ENCODE assay signal across 26 cellular contexts in the genomic region with DNA sequence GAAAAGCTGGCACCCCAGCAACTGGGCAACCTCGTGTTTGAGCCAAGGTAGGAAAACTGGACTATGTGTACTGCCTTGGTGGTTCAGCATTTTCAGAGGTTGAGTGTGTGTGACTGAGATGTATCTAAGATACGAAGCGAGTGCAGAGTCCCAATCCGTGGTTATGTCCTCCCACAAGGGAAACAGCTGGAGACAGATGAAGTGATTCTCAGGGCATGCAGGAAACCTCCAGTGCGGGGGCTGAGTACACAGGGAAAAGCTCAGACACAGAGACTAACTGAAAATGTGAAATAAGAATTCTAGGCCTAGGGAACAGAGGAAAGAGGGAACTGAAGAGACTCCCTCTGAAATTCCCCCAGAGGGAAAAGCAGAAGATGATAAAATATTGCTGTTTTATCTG.
DNase-seq lines count a peak whose midpoint lies in the region; ATAC-seq and TF ChIP-seq lines count a peak whose summit lies in the region.
"Had no signal": no experiment of that assay in that cellular context is flagged by ENCODE, and none has a peak within 500 bp of the region (broad histone marks: within the 10 kb centered on the region; RNA-seq: fewer than 3 reads in every experiment).

No MANE protein-coding gene starts in this region.

- H3K9ac ChIP-seq in Karpas-422 (ENCODE audit: low read length) = no peak overlapping the region

- no peaks in the 10 kb centered on the region for H4K20me1 ChIP-seq in Karpas-422 (ENCODE audit: insufficient read depth, low read depth, low read length)

- H3K4me1 ChIP-seq in testis (peaks cover 10% of the 10 kb centered on the region), Karpas-422 (ENCODE audit: low read length) (no peaks in the 10 kb centered on the region)
- H3K4me1 ChIP-seq: Caco-2, HAP-1 had no signal

- TF ChIP-seq CTCF in fibroblast of mammary gland (conservative IDR thresholded peaks at IDR 0.05; ENCODE audit: control insufficient read depth, insufficient read depth, low read depth, low read length) = no peak
- TF ChIP-seq CTCF in testis (IDR thresholded peaks at IDR 0.05) = no peak

- H2AFZ ChIP-seq in Karpas-422 (ENCODE audit: low read length) = no peak overlapping the region

- no peak for TF ChIP-seq POLR2A in testis (IDR thresholded peaks at IDR 0.05)

- ATAC-seq in HG02763 (IDR thresholded peaks at IDR 0.05; ENCODE audit: unreplicated experiment) = no peak
- no peak for ATAC-seq in activated CD8-positive, alpha-beta memory T cell treated with anti-CD3 and anti-CD28 coated beads, Interleukin-2, amount 10 ng/mL, durations not matched to agents 7 days and 5 days
- ATAC-seq: activated naive CD4-positive, alpha-beta T cell treated with anti-CD3 and anti-CD28 coated beads, Interleukin-2, amount 50 U/mL, for 72 hours; stimulated activated naive CD8-positive, alpha-beta T cell treated with anti-CD3 and anti-CD28 coated beads, Interleukin-15, amount 100 ng/mL, for 72 hours had no signal

- no peaks in the 10 kb centered on the region for H3K4me1 Mint-ChIP-seq in activated CD8-positive, alpha-beta memory T cell treated with anti-CD3 and anti-CD28 coated beads, Interleukin-2, amount 10 ng/mL, durations not matched to agents 7 days and 5 days
- H3K4me1 Mint-ChIP-seq: stimulated activated naive CD8-positive, alpha-beta T cell treated with anti-CD3 and anti-CD28 coated beads, Interleukin-15, amount 100 ng/mL, for 72 hours had no signal

- WGBS in testis, 2 donors = 16 to 32% methylated on average over 5 of the region's 5 CpGs

- H3K9me3 Mint-ChIP-seq in activated CD8-positive, alpha-beta memory T cell treated with anti-CD3 and anti-CD28 coated beads, Interleukin-2, amount 10 ng/mL, durations not matched to agents 7 days and 5 days (ENCODE audit: low read depth) = no peaks in the 10 kb centered on the region
- H3K9me3 Mint-ChIP-seq: stimulated activated naive CD8-positive, alpha-beta T cell treated with anti-CD3 and anti-CD28 coated beads, Interleukin-15, amount 100 ng/mL, for 72 hours; T-helper 1 cell treated with Interleukin-12 subunit alpha and Interleukin-12 subunit beta and Interleukin-4 antibody, amounts not matched to agents 30 μg/mL and 1 μg/mL, for 36 hours had no signal

- H3K4me3 ChIP-seq in fibroblast of mammary gland (ENCODE audit: control insufficient read depth, low read depth, low read length) (no peak overlapping the region), testis (no peak overlapping the region), Karpas-422 (ENCODE audit: low read length) (no peak overlapping the region)
- H3K4me3 ChIP-seq: HAP-1 had no signal

- no peak overlapping the region for H3K4me3 Mint-ChIP-seq in activated CD8-positive, alpha-beta memory T cell treated with anti-CD3 and anti-CD28 coated beads, Interleukin-2, amount 10 ng/mL, durations not matched to agents 7 days and 5 days
- H3K4me3 Mint-ChIP-seq: stimulated activated naive CD8-positive, alpha-beta T cell treated with anti-CD3 and anti-CD28 coated beads, Interleukin-15, amount 100 ng/mL, for 72 hours; T-helper 1 cell treated with Interleukin-12 subunit alpha and Interleukin-12 subunit beta and Interleukin-4 antibody, amounts not matched to agents 30 μg/mL and 1 μg/mL, for 36 hours had no signal

- H3K27me3 ChIP-seq in testis (no peaks in the 10 kb centered on the region), Karpas-422 (ENCODE audit: low read length) (no peaks in the 10 kb centered on the region)
- H3K27me3 ChIP-seq: neutrophil had no signal

- no peak overlapping the region for H3K27ac Mint-ChIP-seq in activated CD8-positive, alpha-beta memory T cell treated with anti-CD3 and anti-CD28 coated beads, Interleukin-2, amount 10 ng/mL, durations not matched to agents 7 days and 5 days
- H3K27ac Mint-ChIP-seq: stimulated activated naive CD8-positive, alpha-beta T cell treated with anti-CD3 and anti-CD28 coated beads, Interleukin-15, amount 100 ng/mL, for 72 hours; T-helper 1 cell treated with Interleukin-12 subunit alpha and Interleukin-12 subunit beta and Interleukin-4 antibody, amounts not matched to agents 30 μg/mL and 1 μg/mL, for 36 hours had no signal

- peak; percentile 5 for DNase-seq in KG1 (lab: John Stamatoyannopoulos, UW)
- DNase-seq in fibroblast of mammary gland (ENCODE audit: low read depth) = peak; percentile 15
- DNase-seq in myocyte (ENCODE audit: low read depth) = peak; percentile 16
- DNase-seq in testis = peak; percentile 30
- DNase-seq in Karpas-422 = no peak
- no peak for DNase-seq in activated CD8-positive, alpha-beta memory T cell treated with anti-CD3 and anti-CD28 coated beads, Interleukin-2, amount 10 ng/mL, durations not matched to agents 7 days and 5 days
- DNase-seq in activated CD4-positive, alpha-beta T cell treated with anti-CD3 and anti-CD28 coated beads, Interleukin-2, amount 50 U/mL, for 4 hours = no peak
- DNase-seq: activated CD4-positive, alpha-beta T cell treated with anti-CD3 and anti-CD28 coated beads, Interleukin-2, amount 50 U/mL, for 48 hours; activated T-cell treated with anti-CD3 and anti-CD28 coated beads, Interleukin-2, amount 50 U/mL, for 1 hour; AML-193; Caco-2; dermis blood vessel endothelial cell; mesendoderm; NCI-H1105; NCI-H2107; NCI-H524 treated with DMSO at 0.1 percent for 48 hours; SHP77 treated with DMSO at 0.1 percent for 48 hours; stimulated activated CD4-positive, alpha-beta T cell treated with anti-CD3 and anti-CD28 coated beads, Interleukin-2, amount 100 ng/mL, for 24 hours; stimulated activated naive CD8-positive, alpha-beta T cell treated with anti-CD3 and anti-CD28 coated beads, Interleukin-15, amount 100 ng/mL, for 72 hours; WERI-Rb-1 had no signal

- no peaks in the 10 kb centered on the region for H3K9me2 ChIP-seq in Karpas-422 (replicated peaks; ENCODE audit: insufficient read depth, low read length)

- no peaks in the 10 kb centered on the region for H3K9me3 ChIP-seq in testis
- no peaks in the 10 kb centered on the region for H3K9me3 ChIP-seq in Karpas-422 (ENCODE audit: low read length)
- H3K9me3 ChIP-seq: Caco-2, HAP-1, neutrophil had no signal

- no peaks in the 10 kb centered on the region for H3K36me3 ChIP-seq in testis (ENCODE audit: low read depth, missing control alignments)
- no peaks in the 10 kb centered on the region for H3K36me3 ChIP-seq in Karpas-422 (ENCODE audit: insufficient read depth, low read length)
- H3K36me3 ChIP-seq: HAP-1, neutrophil, WERI-Rb-1 had no signal

- H3K79me2 ChIP-seq in Karpas-422 (ENCODE audit: low read length) = no peaks in the 10 kb centered on the region

- peaks cover 3% of the 10 kb centered on the region for H3K27me3 Mint-ChIP-seq in activated CD8-positive, alpha-beta memory T cell treated with anti-CD3 and anti-CD28 coated beads, Interleukin-2, amount 10 ng/mL, durations not matched to agents 7 days and 5 days
- H3K27me3 Mint-ChIP-seq: stimulated activated naive CD8-positive, alpha-beta T cell treated with anti-CD3 and anti-CD28 coated beads, Interleukin-15, amount 100 ng/mL, for 72 hours had no signal

- H3K4me2 ChIP-seq in Karpas-422 (ENCODE audit: low read depth, low read length, poor library complexity, severe bottlenecking) = no peak overlapping the region

- CTCF ChIA-PET in activated CD8-positive, alpha-beta memory T cell treated with anti-CD3 and anti-CD28 coated beads, Interleukin-2, amount 10 ng/mL, durations not matched to agents 7 days and 5 days (lab: Charles Lee) = no interaction called here

- intact Hi-C loops in testis (cut with DNase I; ENCODE audit: low total_unique reads) = no loop called here

- H3K36me3 Mint-ChIP-seq in activated CD8-positive, alpha-beta memory T cell treated with anti-CD3 and anti-CD28 coated beads, Interleukin-2, amount 10 ng/mL, durations not matched to agents 7 days and 5 days = no peaks in the 10 kb centered on the region
- H3K36me3 Mint-ChIP-seq: activated naive CD4-positive, alpha-beta T cell treated with anti-CD3 and anti-CD28 coated beads, Interleukin-2, amount 50 U/mL, for 72 hours had no signal

- H3K27ac ChIP-seq in testis (no peak overlapping the region), Karpas-422 (ENCODE audit: low read length) (no peak overlapping the region)
- H3K27ac ChIP-seq: epithelial cell of prostate, neutrophil, WERI-Rb-1 had no signal

Comparison
In these comparisons a context has a peak if more than half of its experiments do, and no peak if none do; other contexts are left out.
1. DNase-seq: peak in KG1 (single experiment), fibroblast of mammary gland (single experiment), myocyte (single experiment) and testis (single experiment); none in Karpas-422 (single experiment), activated CD8-positive, alpha-beta memory T cell treated with anti-CD3 and anti-CD28 coated beads, Interleukin-2, amount 10 ng/mL, durations not matched to agents 7 days and 5 days (single experiment) and activated CD4-positive, alpha-beta T cell treated with anti-CD3 and anti-CD28 coated beads, Interleukin-2, amount 50 U/mL, for 4 hours (0 of 2).